ENCODE assay signal across 14 cellular contexts in genomic region chr12:52585951-52586350, GRCh38. TPM values are rescaled to one million over a fixed set of nuclear protein-coding genes. Genes with fewer than 3 reads are reported as not detected.
A peak's percentile ranks its signal among the peaks of the same experiment; 100 is the strongest.
DNase-seq lines count a peak whose midpoint lies in the region; ATAC-seq and TF ChIP-seq lines count a peak whose summit lies in the region.
"Had no signal": no experiment of that assay in that cellular context is flagged by ENCODE, and none has a peak within 500 bp of the region (broad histone marks: within the 10 kb centered on the region; RNA-seq: fewer than 3 reads in every experiment).

No MANE protein-coding gene starts in this region.

- H3K79me1 ChIP-seq in H9 (ENCODE audit: insufficient read depth, low read depth, low read length, poor library complexity, severe bottlenecking): no peaks in the 10 kb centered on the region

- no peaks in the 10 kb centered on the region for H3K79me2 ChIP-seq in H9 (ENCODE audit: insufficient read depth, low read length)

- H3K27ac Mint-ChIP-seq in H9: no peak overlapping the region
- H3K27ac Mint-ChIP-seq in activated CD4-positive, alpha-beta T cell treated with anti-CD3 and anti-CD28 coated beads, Interleukin-2, amount 10 ng/mL, durations not matched to agents 7 days and 5 days: peak overlapping the region; percentile 78
- peak overlapping the region; percentile 15 for H3K27ac Mint-ChIP-seq in activated naive CD4-positive, alpha-beta T cell treated with anti-CD3 and anti-CD28 coated beads for 36 hours
- H3K27ac Mint-ChIP-seq: B cell, endodermal cell, progenitor cell of endocrine pancreas had no signal

- H2BK120ac ChIP-seq in H9 (ENCODE audit: low read depth, low read length, poor library complexity, severe bottlenecking): no peak overlapping the region

- no peak overlapping the region for H2BK15ac ChIP-seq in H9 (ENCODE audit: low read depth, low read length)

- no peak overlapping the region for H2AFZ ChIP-seq in H9 (ENCODE audit: low read length)

- CTCF ChIA-PET in activated CD4-positive, alpha-beta T cell treated with anti-CD3 and anti-CD28 coated beads, Interleukin-2, amount 10 ng/mL, durations not matched to agents 7 days and 5 days (lab: Charles Lee): interaction anchor here (0.9 to 1.5 kb wide), 7 partner anchors 11 to 332 kb away, joined by 3 to 9 read pairs (median 4); no protein-coding TSS in a partner anchor
- CTCF ChIA-PET in activated naive CD4-positive, alpha-beta T cell treated with anti-CD3 and anti-CD28 coated beads for 36 hours (lab: Charles Lee): interaction anchor here (0.6 to 10.7 kb wide), 9 partner anchors 14 to 394 kb away, joined by 3 to 126 read pairs (median 6); no protein-coding TSS in a partner anchor

- H3K9ac ChIP-seq in H9 (ENCODE audit: extremely low read depth, insufficient read length, low read length): no peak overlapping the region

- H3K23me2 ChIP-seq in H9 (ENCODE audit: insufficient read length, low read depth, low read length, poor library complexity, severe bottlenecking): no peaks in the 10 kb centered on the region

- TF ChIP-seq CTCF in H9 (conservative IDR thresholded peaks at IDR 0.05) (no peak), foreskin fibroblast (IDR thresholded peaks at IDR 0.05; ENCODE audit: low read depth, low read length) (no peak)

- H3K27ac ChIP-seq in H9 (ENCODE audit: insufficient read length, low read depth, low read length): no peak overlapping the region

- H3K4ac ChIP-seq in H9 (ENCODE audit: low read depth, low read length): no peak overlapping the region

- H3K4me1 Mint-ChIP-seq in H9: peaks cover 4 to 7% of the 10 kb centered on the region in 2 experiments
- H3K4me1 Mint-ChIP-seq in activated CD4-positive, alpha-beta T cell treated with anti-CD3 and anti-CD28 coated beads, Interleukin-2, amount 10 ng/mL, durations not matched to agents 7 days and 5 days: peaks cover 54% of the 10 kb centered on the region
- peaks cover 38% of the 10 kb centered on the region for H3K4me1 Mint-ChIP-seq in activated naive CD4-positive, alpha-beta T cell treated with anti-CD3 and anti-CD28 coated beads for 36 hours (ENCODE audit: low read depth)
- H3K4me1 Mint-ChIP-seq: B cell, endodermal cell had no signal

- H2BK12ac ChIP-seq in H9 (ENCODE audit: insufficient read length, low read depth, low read length): no peak overlapping the region

- H3K4me2 ChIP-seq in H9 (ENCODE audit: insufficient read depth, insufficient read length, low read length): no peak overlapping the region

- ATAC-seq in HG02678 (IDR thresholded peaks at IDR 0.05; ENCODE audit: unreplicated experiment) (no peak), GM21529 (IDR thresholded peaks at IDR 0.05; ENCODE audit: unreplicated experiment) (no peak)

- H3K9me3 ChIP-seq in H9 (ENCODE audit: control insufficient read depth, low read depth, low read length): peaks cover 5% of the 10 kb centered on the region

- DNase-seq in H9 (peak; percentile 22), foreskin fibroblast (no peak), A172 (ENCODE audit: low spot score) (no peak)
- peak; percentile 76 for DNase-seq in activated CD4-positive, alpha-beta T cell treated with anti-CD3 and anti-CD28 coated beads, Interleukin-2, amount 10 ng/mL, durations not matched to agents 7 days and 5 days
- peak; percentile 65 for DNase-seq in activated naive CD4-positive, alpha-beta T cell treated with anti-CD3 and anti-CD28 coated beads for 36 hours
- peak; percentile 19 for DNase-seq in stimulated activated CD4-positive, alpha-beta T cell treated with anti-CD3 and anti-CD28 coated beads, Interleukin-1b, Interleukin-23, amount 100 ng/mL, for 48 hours
- DNase-seq: mammary epithelial cell, NCI-H1092 treated with DMSO at 0.1 percent for 48 hours had no signal

- no peak overlapping the region for H3T11ph ChIP-seq in H9 (ENCODE audit: low read length)

- WGBS in H9 (ENCODE audit: extremely low coverage, insufficient read length, low lambda C conversion rate): no CpG with 5 or more reads among the region's 9 CpGs

- no peaks in the 10 kb centered on the region for H3K27me3 ChIP-seq in H9 (ENCODE audit: insufficient read depth, low read length)

- no peaks in the 10 kb centered on the region for H4K20me1 ChIP-seq in H9 (ENCODE audit: control insufficient read depth, insufficient read depth, insufficient read length)

- H3K36me3 Mint-ChIP-seq in H9 (ENCODE audit: insufficient read depth in 1 of 3, low read depth in 3 of 3): peaks cover 0 to 7% (median 0%) of the 10 kb centered on the region in 3 experiments; a peak in 3 of 7 replicates
- H3K36me3 Mint-ChIP-seq in activated CD4-positive, alpha-beta T cell treated with anti-CD3 and anti-CD28 coated beads, Interleukin-2, amount 10 ng/mL, durations not matched to agents 7 days and 5 days (ENCODE audit: low read depth): peaks cover 4% of the 10 kb centered on the region
- H3K36me3 Mint-ChIP-seq in activated naive CD4-positive, alpha-beta T cell treated with anti-CD3 and anti-CD28 coated beads for 36 hours (ENCODE audit: low read depth): no peaks in the 10 kb centered on the region

- POLR2A ChIA-PET in activated CD4-positive, alpha-beta T cell treated with anti-CD3 and anti-CD28 coated beads, Interleukin-2, amount 10 ng/mL, durations not matched to agents 7 days and 5 days (lab: Charles Lee): interaction anchor here (0.6 kb wide), 1 partner anchor 240 kb away, joined by 4 read pairs; no protein-coding TSS in a partner anchor

- H4K91ac ChIP-seq in H9 (ENCODE audit: insufficient read length, low read depth, low read length): no peak overlapping the region

- no peak overlapping the region for H4K8ac ChIP-seq in H9 (replicated peaks; ENCODE audit: insufficient read length, low read depth, low read length)

- H3K9me3 Mint-ChIP-seq in H9: peaks cover 10 to 16% of the 10 kb centered on the region in 2 experiments
- no peaks in the 10 kb centered on the region for H3K9me3 Mint-ChIP-seq in activated CD4-positive, alpha-beta T cell treated with anti-CD3 and anti-CD28 coated beads, Interleukin-2, amount 10 ng/mL, durations not matched to agents 7 days and 5 days
- H3K9me3 Mint-ChIP-seq in activated naive CD4-positive, alpha-beta T cell treated with anti-CD3 and anti-CD28 coated beads for 36 hours: no peaks in the 10 kb centered on the region

- no peak overlapping the region for H3K56ac ChIP-seq in H9 (ENCODE audit: insufficient read length, low read depth, low read length)

- no peak overlapping the region for H2AK5ac ChIP-seq in H9 (ENCODE audit: insufficient read length, low read length)

- H3K14ac ChIP-seq in H9 (ENCODE audit: insufficient read depth, low read length): no peak overlapping the region

- no peaks in the 10 kb centered on the region for H3K4me1 ChIP-seq in H9 (ENCODE audit: insufficient read depth, low read length)

- no peak overlapping the region for H3K18ac ChIP-seq in H9 (ENCODE audit: insufficient read length, low read depth, low read length)

- H3K27me3 Mint-ChIP-seq in H9 (ENCODE audit: low read depth): peaks cover 12% of the 10 kb centered on the region
- H3K27me3 Mint-ChIP-seq in activated CD4-positive, alpha-beta T cell treated with anti-CD3 and anti-CD28 coated beads, Interleukin-2, amount 10 ng/mL, durations not matched to agents 7 days and 5 days: no peaks in the 10 kb centered on the region
- H3K27me3 Mint-ChIP-seq in activated naive CD4-positive, alpha-beta T cell treated with anti-CD3 and anti-CD28 coated beads for 36 hours (ENCODE audit: low read depth): no peaks in the 10 kb centered on the region

- intact Hi-C loops in activated naive CD4-positive, alpha-beta T cell treated with anti-CD3 and anti-CD28 coated beads for 36 hours (cut with micrococcal nuclease): loop anchor here (10.0 kb wide), 1 partner anchor 399 kb away; no protein-coding TSS in a partner anchor

- H3K4me3 Mint-ChIP-seq in H9: no peak overlapping the region
- no peak overlapping the region for H3K4me3 Mint-ChIP-seq in activated CD4-positive, alpha-beta T cell treated with anti-CD3 and anti-CD28 coated beads, Interleukin-2, amount 10 ng/mL, durations not matched to agents 7 days and 5 days
- no peak overlapping the region for H3K4me3 Mint-ChIP-seq in activated naive CD4-positive, alpha-beta T cell treated with anti-CD3 and anti-CD28 coated beads for 36 hours
- H3K4me3 Mint-ChIP-seq: B cell, endodermal cell had no signal

- no peak overlapping the region for H3K4me3 ChIP-seq in foreskin fibroblast (ENCODE audit: low read depth in 1 of 2, low read length in 2 of 2)

- H2BK20ac ChIP-seq in H9 (ENCODE audit: low read depth, low read length, poor library complexity, severe bottlenecking): no peak overlapping the region

- no peak overlapping the region for H4K5ac ChIP-seq in H9 (ENCODE audit: insufficient read length, low read depth, low read length)

- no peak overlapping the region for H3K23ac ChIP-seq in H9 (ENCODE audit: insufficient read length, low read depth, low read length)

- no peak overlapping the region for H2BK5ac ChIP-seq in H9 (ENCODE audit: insufficient read length, low read length)

RNA-seq across cellular contexts. Expression of gene KRT74, which starts 12.3 kb away (rescaled TPM):
- not detected in 2 replicates for total RNA-seq in H9 (2021)
- total RNA-seq in activated CD4-positive, alpha-beta T cell treated with anti-CD3 and anti-CD28 coated beads, Interleukin-2, amount 10 ng/mL, durations not matched to agents 7 days and 5 days: under 1 TPM; 0.15 TPM
- not detected for total RNA-seq in activated naive CD4-positive, alpha-beta T cell treated with anti-CD3 and anti-CD28 coated beads for 36 hours
- total RNA-seq in A172 (2014; rRNA removed; shearing (Covaris generic)): 0.43 TPM in 1 of 2 replicates, not detected in the other
- total RNA-seq: B cell; endodermal cell; mammary epithelial cell; progenitor cell of endocrine pancreas; T-helper 1 cell treated with Interleukin-12 subunit alpha and Interleukin-12 subunit beta and Interleukin-4 antibody, amounts not matched to agents 30 ng/mL and 1 ng/mL, for 36 hours had no signal

RNA-seq across cellular contexts. Expression of gene KRT72, which starts 15.3 kb away (rescaled TPM):
- not detected in 2 replicates for total RNA-seq in H9 (2021)
- total RNA-seq in activated CD4-positive, alpha-beta T cell treated with anti-CD3 and anti-CD28 coated beads, Interleukin-2, amount 10 ng/mL, durations not matched to agents 7 days and 5 days: 10 to 100 TPM; 12.3 to 13.0 TPM
- total RNA-seq in activated naive CD4-positive, alpha-beta T cell treated with anti-CD3 and anti-CD28 coated beads for 36 hours: 1 to 10 TPM; 2.3 TPM
- not detected in 2 replicates for total RNA-seq in A172 (2014; rRNA removed; shearing (Covaris generic))
- total RNA-seq: B cell, endodermal cell, mammary epithelial cell, progenitor cell of endocrine pancreas had no signal

RNA-seq across cellular contexts. Expression of gene KRT73, which starts 32.4 kb away (rescaled TPM):
- not detected in 2 replicates for total RNA-seq in H9 (2021)
- total RNA-seq in activated CD4-positive, alpha-beta T cell treated with anti-CD3 and anti-CD28 coated beads, Interleukin-2, amount 10 ng/mL, durations not matched to agents 7 days and 5 days: 1 to 10 TPM; 8.2 to 8.6 TPM
- total RNA-seq in activated naive CD4-positive, alpha-beta T cell treated with anti-CD3 and anti-CD28 coated beads for 36 hours: 1 to 10 TPM; 1.4 to 2.1 TPM
- total RNA-seq in A172 (2014; rRNA removed; shearing (Covaris generic)): not detected in 2 replicates
- total RNA-seq: B cell, endodermal cell, mammary epithelial cell, progenitor cell of endocrine pancreas had no signal

RNA-seq across cellular contexts. Expression of gene KRT71, which starts 33.0 kb away (rescaled TPM):
- not detected in 2 replicates for total RNA-seq in H9 (2021)
- not detected for total RNA-seq in activated CD4-positive, alpha-beta T cell treated with anti-CD3 and anti-CD28 coated beads, Interleukin-2, amount 10 ng/mL, durations not matched to agents 7 days and 5 days
- not detected for total RNA-seq in activated naive CD4-positive, alpha-beta T cell treated with anti-CD3 and anti-CD28 coated beads for 36 hours
- total RNA-seq in A172 (2014; rRNA removed; shearing (Covaris generic)): not detected in 2 replicates
- total RNA-seq: B cell; endodermal cell; mammary epithelial cell; progenitor cell of endocrine pancreas; T-helper 1 cell treated with Interleukin-12 subunit alpha and Interleukin-12 subunit beta and Interleukin-4 antibody, amounts not matched to agents 30 ng/mL and 1 ng/mL, for 36 hours had no signal

Comparison
In these comparisons a context has a peak if more than half of its experiments do, and no peak if none do; other contexts are left out.
1. DNase-seq: peak in H9 (single experiment), activated CD4-positive, alpha-beta T cell treated with anti-CD3 and anti-CD28 coated beads, Interleukin-2, amount 10 ng/mL, durations not matched to agents 7 days and 5 days (single experiment), activated naive CD4-positive, alpha-beta T cell treated with anti-CD3 and anti-CD28 coated beads for 36 hours (single experiment) and stimulated activated CD4-positive, alpha-beta T cell treated with anti-CD3 and anti-CD28 coated beads, Interleukin-1b, Interleukin-23, amount 100 ng/mL, for 48 hours (single experiment); none in foreskin fibroblast (0 of 2) and A172 (single experiment).
2. H3K27ac Mint-ChIP-seq: peak in activated CD4-positive, alpha-beta T cell treated with anti-CD3 and anti-CD28 coated beads, Interleukin-2, amount 10 ng/mL, durations not matched to agents 7 days and 5 days (single experiment) and activated naive CD4-positive, alpha-beta T cell treated with anti-CD3 and anti-CD28 coated beads for 36 hours (single experiment); none in H9 (0 of 3).
3. RNA of gene KRT72, which starts 15.3 kb away (total RNA-seq): 12.3 to 13.0 TPM in activated CD4-positive, alpha-beta T cell treated with anti-CD3 and anti-CD28 coated beads, Interleukin-2, amount 10 ng/mL, durations not matched to agents 7 days and 5 days; 2.3 TPM in activated naive CD4-positive, alpha-beta T cell treated with anti-CD3 and anti-CD28 coated beads for 36 hours, not detected in H9 and not detected in A172; every median in the first group is over 4 times any median in the second.